Comparison of ENCODE assay signal across 17 cellular contexts in the genomic region with DNA sequence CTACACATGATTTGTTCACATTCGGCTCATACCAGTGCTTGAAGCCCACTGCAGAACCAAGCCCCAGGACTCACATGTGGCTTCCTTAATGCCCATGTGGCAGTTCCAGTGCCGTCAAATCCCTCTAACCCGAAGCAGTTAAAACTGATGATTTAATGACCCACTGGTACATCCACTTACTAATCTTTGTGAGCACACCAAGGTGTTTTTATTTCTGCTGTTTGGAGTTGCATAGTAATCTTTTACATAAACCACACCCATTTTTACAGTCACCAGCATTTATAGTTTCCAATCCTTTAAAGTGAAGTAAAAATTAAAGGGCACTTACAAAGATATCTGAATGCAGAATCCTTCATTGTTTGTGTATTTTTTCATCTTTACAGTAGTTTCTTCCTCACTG.
DNase-seq lines count a peak whose midpoint lies in the region; ATAC-seq and TF ChIP-seq lines count a peak whose summit lies in the region.
"Had no signal": no experiment of that assay in that cellular context is flagged by ENCODE, and none has a peak within 500 bp of the region (broad histone marks: within the 10 kb centered on the region; RNA-seq: fewer than 3 reads in every experiment).

No MANE protein-coding gene starts in this region.

- ATAC-seq in GM18868 (IDR thresholded peaks at IDR 0.05; ENCODE audit: unreplicated experiment), result no peak
- ATAC-seq: GM12878, GM23338, Panc1 had no signal

- H3K27ac Mint-ChIP-seq in dendritic cell treated with granulocyte-macrophage colony-stimulating factor and Interleukin-4, amounts not matched to agents 40 ng/mL and 50 ng/mL, for 4 days, result peak overlapping the region; percentile 87
- no peak overlapping the region for H3K27ac Mint-ChIP-seq in mesothelial cell of epicardium
- H3K27ac Mint-ChIP-seq in activated T-helper 1 cell treated with anti-CD3 and anti-CD28 coated beads, Interleukin-12 subunit alpha, Interleukin-12 subunit beta, Interleukin-2, Interleukin-4 antibody, amounts not matched to agents 30 ng/mL and 10 ng/mL and 1 ng/mL, durations not matched to agents 14 hours and 24 hours and 36 hours, result no peak overlapping the region
- H3K27ac Mint-ChIP-seq: GM23338 had no signal

- peak; percentile 15 for DNase-seq in Daoy (ENCODE audit: low read depth)
- peak; percentile 60 for DNase-seq in M059J (ENCODE audit: low read depth)
- DNase-seq in renal cortical epithelial cell (ENCODE audit: low read depth), result peak; percentile 23
- DNase-seq in mesothelial cell of epicardium (ENCODE audit: low spot score in 2 of 2, unreplicated experiment in 2 of 2), result no peak
- DNase-seq in activated T-helper 1 cell treated with anti-CD3 and anti-CD28 coated beads, Interleukin-12 subunit alpha, Interleukin-12 subunit beta, Interleukin-2, Interleukin-4 antibody, amounts not matched to agents 30 ng/mL and 10 ng/mL and 1 ng/mL, durations not matched to agents 14 hours and 24 hours and 36 hours (ENCODE audit: low spot score), result no peak
- DNase-seq: KG1, NCI-H1092, NCI-H1694, NCI-H2107, NCI-H526 treated with DMSO at 0.1 percent for 48 hours, SHP77, SW 1271 had no signal

- TF ChIP-seq CTCF in mesothelial cell of epicardium (IDR thresholded peaks at IDR 0.05; ENCODE audit: unreplicated experiment), result no peak

- H3K4me3 Mint-ChIP-seq in dendritic cell treated with granulocyte-macrophage colony-stimulating factor and Interleukin-4, amounts not matched to agents 40 ng/mL and 50 ng/mL, for 4 days, result no peak overlapping the region
- no peak overlapping the region for H3K4me3 Mint-ChIP-seq in mesothelial cell of epicardium
- no peak overlapping the region for H3K4me3 Mint-ChIP-seq in activated T-helper 1 cell treated with anti-CD3 and anti-CD28 coated beads, Interleukin-12 subunit alpha, Interleukin-12 subunit beta, Interleukin-2, Interleukin-4 antibody, amounts not matched to agents 30 ng/mL and 10 ng/mL and 1 ng/mL, durations not matched to agents 14 hours and 24 hours and 36 hours
- H3K4me3 Mint-ChIP-seq: GM23338 had no signal

- H3K27me3 Mint-ChIP-seq in dendritic cell treated with granulocyte-macrophage colony-stimulating factor and Interleukin-4, amounts not matched to agents 40 ng/mL and 50 ng/mL, for 4 days, result peaks cover 8% of the 10 kb centered on the region
- peaks cover 41% of the 10 kb centered on the region for H3K27me3 Mint-ChIP-seq in mesothelial cell of epicardium (ENCODE audit: low read depth)
- H3K27me3 Mint-ChIP-seq in activated T-helper 1 cell treated with anti-CD3 and anti-CD28 coated beads, Interleukin-12 subunit alpha, Interleukin-12 subunit beta, Interleukin-2, Interleukin-4 antibody, amounts not matched to agents 30 ng/mL and 10 ng/mL and 1 ng/mL, durations not matched to agents 14 hours and 24 hours and 36 hours (ENCODE audit: insufficient read depth), result peaks cover 11% of the 10 kb centered on the region

- peaks cover 52% of the 10 kb centered on the region for H3K4me1 Mint-ChIP-seq in dendritic cell treated with granulocyte-macrophage colony-stimulating factor and Interleukin-4, amounts not matched to agents 40 ng/mL and 50 ng/mL, for 4 days (ENCODE audit: low read depth)
- H3K4me1 Mint-ChIP-seq in mesothelial cell of epicardium, result peaks cover 12% of the 10 kb centered on the region
- H3K4me1 Mint-ChIP-seq in activated T-helper 1 cell treated with anti-CD3 and anti-CD28 coated beads, Interleukin-12 subunit alpha, Interleukin-12 subunit beta, Interleukin-2, Interleukin-4 antibody, amounts not matched to agents 30 ng/mL and 10 ng/mL and 1 ng/mL, durations not matched to agents 14 hours and 24 hours and 36 hours (ENCODE audit: low read depth), result no peaks in the 10 kb centered on the region

- intact Hi-C loops in dendritic cell treated with granulocyte-macrophage colony-stimulating factor and Interleukin-4, amounts not matched to agents 40 ng/mL and 50 ng/mL, for 4 days (cut with micrococcal nuclease), result no loop called here
- intact Hi-C loops in activated T-helper 1 cell treated with anti-CD3 and anti-CD28 coated beads, Interleukin-12 subunit alpha, Interleukin-12 subunit beta, Interleukin-2, Interleukin-4 antibody, amounts not matched to agents 30 ng/mL and 10 ng/mL and 1 ng/mL, durations not matched to agents 14 hours and 24 hours and 36 hours (cut with micrococcal nuclease), result no loop called here

- H3K36me3 Mint-ChIP-seq in dendritic cell treated with granulocyte-macrophage colony-stimulating factor and Interleukin-4, amounts not matched to agents 40 ng/mL and 50 ng/mL, for 4 days (ENCODE audit: low read depth), result no peaks in the 10 kb centered on the region
- H3K36me3 Mint-ChIP-seq in mesothelial cell of epicardium, result no peaks in the 10 kb centered on the region
- H3K36me3 Mint-ChIP-seq in activated T-helper 1 cell treated with anti-CD3 and anti-CD28 coated beads, Interleukin-12 subunit alpha, Interleukin-12 subunit beta, Interleukin-2, Interleukin-4 antibody, amounts not matched to agents 30 ng/mL and 10 ng/mL and 1 ng/mL, durations not matched to agents 14 hours and 24 hours and 36 hours (ENCODE audit: low read depth), result no peaks in the 10 kb centered on the region

- no peaks in the 10 kb centered on the region for H3K9me3 Mint-ChIP-seq in dendritic cell treated with granulocyte-macrophage colony-stimulating factor and Interleukin-4, amounts not matched to agents 40 ng/mL and 50 ng/mL, for 4 days
- no peaks in the 10 kb centered on the region for H3K9me3 Mint-ChIP-seq in mesothelial cell of epicardium
- no peaks in the 10 kb centered on the region for H3K9me3 Mint-ChIP-seq in activated T-helper 1 cell treated with anti-CD3 and anti-CD28 coated beads, Interleukin-12 subunit alpha, Interleukin-12 subunit beta, Interleukin-2, Interleukin-4 antibody, amounts not matched to agents 30 ng/mL and 10 ng/mL and 1 ng/mL, durations not matched to agents 14 hours and 24 hours and 36 hours
- H3K9me3 Mint-ChIP-seq: GM23338 had no signal

Comparison
In these comparisons a context has a peak if more than half of its experiments do, and no peak if none do; other contexts are left out.
1. DNase-seq: peak in Daoy (single experiment), M059J (single experiment) and renal cortical epithelial cell (single experiment); none in mesothelial cell of epicardium (0 of 2) and activated T-helper 1 cell treated with anti-CD3 and anti-CD28 coated beads, Interleukin-12 subunit alpha, Interleukin-12 subunit beta, Interleukin-2, Interleukin-4 antibody, amounts not matched to agents 30 ng/mL and 10 ng/mL and 1 ng/mL, durations not matched to agents 14 hours and 24 hours and 36 hours (single experiment).